8 cellular contexts compared by ENCODE assay signal in genomic region chr18:3012306-3012919, GRCh38. TPM values are rescaled to one million over a fixed set of nuclear protein-coding genes. Genes with fewer than 3 reads are reported as not detected.
DNase-seq lines count a peak whose midpoint lies in the region; ATAC-seq and TF ChIP-seq lines count a peak whose summit lies in the region.

No MANE protein-coding gene starts in this region.

- peaks cover 37% of the 10 kb centered on the region for H3K36me3 Mint-ChIP-seq in activated CD4-positive, alpha-beta memory T cell treated with anti-CD3 and anti-CD28 coated beads for 36 hours
- peaks cover 17% of the 10 kb centered on the region for H3K36me3 Mint-ChIP-seq in endodermal cell (ENCODE audit: low read depth)

- peaks cover 68% of the 10 kb centered on the region for H3K4me1 Mint-ChIP-seq in activated CD4-positive, alpha-beta memory T cell treated with anti-CD3 and anti-CD28 coated beads for 36 hours (ENCODE audit: low read depth)
- H3K4me1 Mint-ChIP-seq in endodermal cell: peaks cover 30% of the 10 kb centered on the region

- H3K27ac ChIP-seq in endodermal cell (ENCODE audit: low read depth, low read length): peak overlapping the region; percentile 92

- TF ChIP-seq CTCF in endodermal cell (conservative IDR thresholded peaks at IDR 0.05) (no peak), GM13977 (IDR thresholded peaks at IDR 0.05; ENCODE audit: extremely low read depth, insufficient read depth, missing control alignments) (no peak)

- POLR2A ChIA-PET in activated CD4-positive, alpha-beta memory T cell treated with anti-CD3 and anti-CD28 coated beads for 36 hours (lab: Charles Lee): interaction anchor here (0.6 to 1.8 kb wide), 8 partner anchors 11 to 54 kb away, joined by 3 to 15 read pairs (median 3); no protein-coding TSS in a partner anchor

- H3K4me3 ChIP-seq in endodermal cell (ENCODE audit: low read length): peak overlapping the region; percentile 86

- peaks cover 20% of the 10 kb centered on the region for H3K27me3 ChIP-seq in endodermal cell (ENCODE audit: control insufficient read depth, insufficient read depth, low read length, poor library complexity, severe bottlenecking)

- peaks cover 11% of the 10 kb centered on the region for H3K4me1 ChIP-seq in endodermal cell (ENCODE audit: control insufficient read depth, insufficient read depth, low read length)

- WGBS in endodermal cell (ENCODE audit: insufficient coverage in 1 of 2, insufficient read length in 1 of 2), 2 experiments: 0 to 7% methylated on average over 4 to 61 of the region's 61 CpGs

- no peaks in the 10 kb centered on the region for H3K27me3 Mint-ChIP-seq in activated CD4-positive, alpha-beta memory T cell treated with anti-CD3 and anti-CD28 coated beads for 36 hours
- H3K27me3 Mint-ChIP-seq in endodermal cell (ENCODE audit: insufficient read depth): peaks cover 4% of the 10 kb centered on the region

- peak overlapping the region; percentile 58 for H3K9ac ChIP-seq in endodermal cell (ENCODE audit: extremely low read depth, low read length, poor library complexity, severe bottlenecking)

- peak; percentile 29 for ATAC-seq in GM21576 (IDR thresholded peaks at IDR 0.05; ENCODE audit: unreplicated experiment)

- no peaks in the 10 kb centered on the region for H3K9me3 Mint-ChIP-seq in activated CD4-positive, alpha-beta memory T cell treated with anti-CD3 and anti-CD28 coated beads for 36 hours
- H3K9me3 Mint-ChIP-seq in endodermal cell: no peaks in the 10 kb centered on the region

- peak overlapping the region; percentile 96 for H3K27ac Mint-ChIP-seq in activated CD4-positive, alpha-beta memory T cell treated with anti-CD3 and anti-CD28 coated beads for 36 hours
- peak overlapping the region; percentile 88 for H3K27ac Mint-ChIP-seq in endodermal cell

- peaks cover 19% of the 10 kb centered on the region for H3K36me3 ChIP-seq in endodermal cell (ENCODE audit: control insufficient read depth, insufficient read depth, low read length)

- no peaks in the 10 kb centered on the region for H3K9me3 ChIP-seq in endodermal cell (ENCODE audit: control insufficient read depth, low read length)

- intact Hi-C loops in activated CD4-positive, alpha-beta memory T cell treated with anti-CD3 and anti-CD28 coated beads for 36 hours (cut with micrococcal nuclease): loop anchor here (1.0 to 2.0 kb wide), 4 partner anchors 15 to 234 kb away; partner anchors contain the start of gene MYL12A

- CTCF ChIA-PET in activated CD4-positive, alpha-beta memory T cell treated with anti-CD3 and anti-CD28 coated beads for 36 hours (lab: Charles Lee): interaction anchor here (1.3 to 4.7 kb wide), 2 partner anchors 50 to 235 kb away, joined by 3 to 37 read pairs; partner anchors contain the start of gene MYL12A

- H3K4me3 Mint-ChIP-seq in activated CD4-positive, alpha-beta memory T cell treated with anti-CD3 and anti-CD28 coated beads for 36 hours: peak overlapping the region; percentile 98
- peak overlapping the region; percentile 84 for H3K4me3 Mint-ChIP-seq in endodermal cell

- DNase-seq in COLO668 (lab: John Stamatoyannopoulos, UW; ENCODE audit: unreplicated experiment) (peak; percentile 86), M059J (ENCODE audit: low read depth) (peak; percentile 21), endodermal cell (peak; percentile 74), mucosa of gallbladder (ENCODE audit: low spot score) (peak; percentile 43), GM13977 (ENCODE audit: low spot score) (no peak)
- peak; percentile 63 for DNase-seq in activated CD4-positive, alpha-beta memory T cell treated with anti-CD3 and anti-CD28 coated beads for 36 hours
- DNase-seq in stimulated activated naive CD4-positive, alpha-beta T cell treated with Interleukin-2 at 50 U/mL for 16 hours (lab: John Stamatoyannopoulos, UW): peak; percentile 42

- in situ Hi-C loops in GM13977 (cut with MboI; ENCODE audit: low pct_unique_long_range_greater_than_20kb, low sequenced_read_pairs, unreplicated experiment): no loop called here

RNA-seq across cellular contexts. Expression of gene LPIN2, which starts 0.5 kb away (rescaled TPM):
- 29.5 and 36.2 TPM in 2 replicates for total RNA-seq in M059J (2014; rRNA removed; shearing (Covaris generic))
- total RNA-seq in activated CD4-positive, alpha-beta memory T cell treated with anti-CD3 and anti-CD28 coated beads for 36 hours: 100 to 1,000 TPM; 102 to 107 TPM
- 10 to 100 TPM; 22.9 to 31.8 TPM for total RNA-seq in endodermal cell
- polyA plus RNA-seq in endodermal cell (2013, experiment 1 of 2): 22.0 TPM
- 24.4 TPM for polyA plus RNA-seq in endodermal cell (2013, experiment 2 of 2)
- total RNA-seq in mucosa of gallbladder: 190 TPM
